Comparison of ENCODE assay signal across 8 cellular contexts in genomic region chr9:110048473-110048975, GRCh38.
DNase-seq lines count a peak whose midpoint lies in the region; ATAC-seq, FAIRE-seq and TF ChIP-seq lines count a peak whose summit lies in the region.

No MANE protein-coding gene starts in this region.

- H3K23me2 ChIP-seq in H1 (ENCODE audit: low read depth, low read length): peaks cover 16% of the 10 kb centered on the region

- ATAC-seq in GM18868 (IDR thresholded peaks at IDR 0.05; ENCODE audit: unreplicated experiment) (peak; percentile 83), HG03095 (IDR thresholded peaks at IDR 0.05; ENCODE audit: unreplicated experiment) (peak; percentile 76)
- peak; percentile 95 for ATAC-seq in activated CD8-positive, alpha-beta T cell treated with anti-CD3 and anti-CD28 coated beads, Interleukin-2, amount 10 ng/mL, durations not matched to agents 7 days and 5 days

- H3K56ac ChIP-seq in H1 (replicated peaks; ENCODE audit: insufficient read length, low read depth, low read length): peak overlapping the region; percentile 43

- peak overlapping the region; percentile 55 to 74 (median 61) for H3K9ac ChIP-seq in H1 (replicated peaks in 1 of 4; ENCODE audit: extremely low read depth in 1 of 4, low read depth in 3 of 4, low read length in 3 of 4)

- DNase-seq in AG04449 (ENCODE audit: low read depth, low spot score) (no peak), NCI-H748 treated with DMSO at 0.1 percent for 48 hours (lab: John Stamatoyannopoulos, UW) (peak; percentile 57), H1 (ENCODE audit: low read depth in 1 of 2, low spot score in 2 of 2) (peak; percentile 49 to 81), mesothelial cell of epicardium (ENCODE audit: low spot score in 2 of 2, unreplicated experiment in 2 of 2) (peak; percentile 70 to 77)
- peak; percentile 84 for DNase-seq in activated CD8-positive, alpha-beta T cell treated with anti-CD3 and anti-CD28 coated beads, Interleukin-2, amount 10 ng/mL, durations not matched to agents 7 days and 5 days
- peak; percentile 26 to 57 for DNase-seq in stimulated activated CD8-positive, alpha-beta memory T cell treated with anti-CD3 and anti-CD28 coated beads, Interleukin-2, amount 100 ng/mL, for 1 hour (ENCODE audit: low read depth in 2 of 2)

- H3K36me3 Mint-ChIP-seq in activated CD8-positive, alpha-beta T cell treated with anti-CD3 and anti-CD28 coated beads, Interleukin-2, amount 10 ng/mL, durations not matched to agents 7 days and 5 days (ENCODE audit: low read depth): peaks cover 15% of the 10 kb centered on the region
- peaks cover 1% of the 10 kb centered on the region for H3K36me3 Mint-ChIP-seq in mesothelial cell of epicardium

- H2AK5ac ChIP-seq in H1 (ENCODE audit: low read depth, low read length): peak overlapping the region; percentile 89

- H4K91ac ChIP-seq in H1 (replicated peaks; ENCODE audit: insufficient read length, low read length): peak overlapping the region; percentile 99

- peak overlapping the region; percentile 95 for H3K4me3 ChIP-seq in AG04449 (ENCODE audit: low read depth, low read length)
- peak overlapping the region; percentile 68 to 99 (median 86) for H3K4me3 ChIP-seq in H1 (ENCODE audit: extremely low read depth in 1 of 4, insufficient read depth in 2 of 4, low read depth in 3 of 4, low read length in 4 of 4)

- H3K23ac ChIP-seq in H1 (ENCODE audit: insufficient read length): no peak overlapping the region

- POLR2A ChIA-PET in AG04449 (lab: Yijun Ruan, JAX): interaction anchor here (0.7 to 2.1 kb wide), 5 partner anchors 17 to 73 kb away, joined by 3 to 8 read pairs (median 4); no protein-coding TSS in a partner anchor
- POLR2A ChIA-PET in activated CD8-positive, alpha-beta T cell treated with anti-CD3 and anti-CD28 coated beads, Interleukin-2, amount 10 ng/mL, durations not matched to agents 7 days and 5 days (lab: Charles Lee): interaction anchor here (0.6 to 5.9 kb wide), 4 partner anchors 69 to 105 kb away, joined by 3 to 56 read pairs (median 8); no protein-coding TSS in a partner anchor
- POLR2A ChIA-PET in H1 (lab: Charles Lee; ENCODE audit: partially characterized antibody): interaction anchor here (0.8 to 2.0 kb wide), 6 partner anchors 12 to 208 kb away, joined by 3 to 7 read pairs (median 4); partner anchors contain the start of gene TXN

- WGBS in H1 (ENCODE audit: extremely low coverage in 1 of 2, insufficient coverage in 1 of 2, insufficient read length in 1 of 2, insufficient replicate concordance in 2 of 2, low coverage in 1 of 2, low lambda C conversion rate in 2 of 2, missing lambda C conversion rate in 1 of 2), 2 experiments: 0% methylated on average over 10 of the region's 39 CpGs; no CpG with 5 or more reads in 1 of the 2 experiments

- FAIRE-seq in H1 (lab: Jason Lieb, UNC): no peak

- TF ChIP-seq CTCF in AG04449 (IDR thresholded peaks at IDR 0.05; ENCODE audit: insufficient read depth, low read length, missing control alignments) (no peak), H1 (IDR thresholded peaks at IDR 0.05; ENCODE audit: control extremely low read depth in 1 of 3, insufficient read depth in 1 of 3, low read depth in 1 of 3, low read length in 3 of 3) (no peak), mesothelial cell of epicardium (IDR thresholded peaks at IDR 0.05; ENCODE audit: unreplicated experiment) (no peak)

- H2AFZ ChIP-seq in H1 (ENCODE audit: low read length): peak overlapping the region; percentile 45; the same call in 1 of the 2 replicates

- peak overlapping the region; percentile 99 for H2BK12ac ChIP-seq in H1 (ENCODE audit: low read depth, low read length)

- no peak overlapping the region for H4K5ac ChIP-seq in H1 (ENCODE audit: insufficient read length, low read depth, low read length)

- peaks cover 5 to 8% of the 10 kb centered on the region in 2 experiments for H4K20me1 ChIP-seq in H1 (replicated peaks in 1 of 2; ENCODE audit: control insufficient read depth in 1 of 2, insufficient read depth in 2 of 2, low read length in 2 of 2)

- peaks cover 0 to 45% of the 10 kb centered on the region in 2 experiments; a peak in 3 of 4 replicates for H3K79me2 ChIP-seq in H1 (ENCODE audit: control insufficient read depth in 1 of 2, insufficient read depth in 2 of 2, low read length in 2 of 2)

- TF ChIP-seq POLR2A in H1 (IDR thresholded peaks at IDR 0.05; ENCODE audit: control extremely low read depth in 1 of 2, low read depth in 2 of 2, low read length in 2 of 2): peak in 1 of 2 experiments; percentile 24; a peak in 2 of 3 replicates

- H3K18ac ChIP-seq in H1 (ENCODE audit: extremely low read depth, low read length): peak overlapping the region; percentile 93

- H3K4me1 ChIP-seq in H1 (replicated peaks in 1 of 4; ENCODE audit: control insufficient read depth in 3 of 4, insufficient read depth in 4 of 4, low read length in 3 of 4): peaks cover 4 to 10% (median 7%) of the 10 kb centered on the region in 4 experiments; a peak in 6 of 7 replicates

- peak overlapping the region; percentile 100 for H3K14ac ChIP-seq in H1 (ENCODE audit: insufficient read length)

- H2BK5ac ChIP-seq in H1 (ENCODE audit: low read depth, low read length): peak overlapping the region; percentile 93

- no peaks in the 10 kb centered on the region; the same call in 1 of the 2 replicates for H3K79me1 ChIP-seq in H1 (ENCODE audit: low read depth, low read length)

- TF ChIP-seq EP300 in H1 (IDR thresholded peaks at IDR 0.05; ENCODE audit: borderline replicate concordance in 1 of 2, low read depth in 2 of 2, low read length in 2 of 2): no peak

- peak overlapping the region; percentile 99 to 100 for H3K4me2 ChIP-seq in H1 (ENCODE audit: insufficient read depth in 1 of 2, low read depth in 2 of 2, low read length in 2 of 2)

- peak overlapping the region; percentile 92 for H3K4ac ChIP-seq in H1 (replicated peaks; ENCODE audit: insufficient read length, low read depth, low read length)

- H3K27me3 ChIP-seq in H1 (replicated peaks in 1 of 4; ENCODE audit: control insufficient read depth in 3 of 4, extremely low read depth in 1 of 4, insufficient read depth in 3 of 4, low read length in 3 of 4): peaks cover 0 to 12% (median 7%) of the 10 kb centered on the region in 4 experiments; a peak in 4 of 7 replicates

- H3K4me3 Mint-ChIP-seq in activated CD8-positive, alpha-beta T cell treated with anti-CD3 and anti-CD28 coated beads, Interleukin-2, amount 10 ng/mL, durations not matched to agents 7 days and 5 days: peak overlapping the region; percentile 90
- H3K4me3 Mint-ChIP-seq in mesothelial cell of epicardium: peak overlapping the region; percentile 82

- CTCF ChIA-PET in AG04449 (lab: Yijun Ruan, JAX): interaction anchor here (1.7 to 1.9 kb wide), 2 partner anchors 142 to 145 kb away, joined by 4 to 9 read pairs; no protein-coding TSS in a partner anchor
- CTCF ChIA-PET in activated CD8-positive, alpha-beta T cell treated with anti-CD3 and anti-CD28 coated beads, Interleukin-2, amount 10 ng/mL, durations not matched to agents 7 days and 5 days (lab: Charles Lee): interaction anchor here (1.5 to 6.8 kb wide), 4 partner anchors 96 to 145 kb away, joined by 5 to 69 read pairs (median 11); no protein-coding TSS in a partner anchor
- CTCF ChIA-PET in H1 (lab: Charles Lee; ENCODE audit: partially characterized antibody): interaction anchor here (1.3 to 2.0 kb wide), 5 partner anchors 9 to 56 kb away, joined by 4 to 6 read pairs (median 5); no protein-coding TSS in a partner anchor

- H3K27ac Mint-ChIP-seq in activated CD8-positive, alpha-beta T cell treated with anti-CD3 and anti-CD28 coated beads, Interleukin-2, amount 10 ng/mL, durations not matched to agents 7 days and 5 days: peak overlapping the region; percentile 75
- H3K27ac Mint-ChIP-seq in mesothelial cell of epicardium: peak overlapping the region; percentile 62

- H2BK15ac ChIP-seq in H1 (ENCODE audit: low read length): peak overlapping the region; percentile 88; the same call in 1 of the 2 replicates

- H3K4me1 Mint-ChIP-seq in activated CD8-positive, alpha-beta T cell treated with anti-CD3 and anti-CD28 coated beads, Interleukin-2, amount 10 ng/mL, durations not matched to agents 7 days and 5 days (ENCODE audit: low read depth): peaks cover 48% of the 10 kb centered on the region
- peaks cover 20% of the 10 kb centered on the region for H3K4me1 Mint-ChIP-seq in mesothelial cell of epicardium

- H3K9me3 ChIP-seq in H1 (ENCODE audit: insufficient read depth in 2 of 2, low read depth in 1 of 2, low read length in 1 of 2): no peaks in the 10 kb centered on the region

- peak overlapping the region; percentile 95; the same call in 1 of the 2 replicates for H4K8ac ChIP-seq in H1 (ENCODE audit: extremely low read depth, insufficient read depth, low read length)

- no peak overlapping the region for H2BK120ac ChIP-seq in H1 (replicated peaks; ENCODE audit: low read depth, low read length)

- no peaks in the 10 kb centered on the region for H3K36me3 ChIP-seq in H1 (ENCODE audit: control insufficient read depth in 2 of 4, insufficient read depth in 4 of 4, low read length in 3 of 4)

- H2BK20ac ChIP-seq in H1 (ENCODE audit: low read length): peak overlapping the region; percentile 96; the same call in 1 of the 2 replicates

- no peak for TF ChIP-seq RAD21 in H1 (IDR thresholded peaks at IDR 0.05 in 1 of 2, conservative IDR thresholded peaks at IDR 0.05 in 1 of 2; ENCODE audit: low read depth in 2 of 2, low read length in 2 of 2)

- peaks cover 15% of the 10 kb centered on the region for H3K27me3 Mint-ChIP-seq in activated CD8-positive, alpha-beta T cell treated with anti-CD3 and anti-CD28 coated beads, Interleukin-2, amount 10 ng/mL, durations not matched to agents 7 days and 5 days (ENCODE audit: low read depth)
- H3K27me3 Mint-ChIP-seq in mesothelial cell of epicardium (ENCODE audit: low read depth): peaks cover 31% of the 10 kb centered on the region

- no peaks in the 10 kb centered on the region for H3K9me3 Mint-ChIP-seq in activated CD8-positive, alpha-beta T cell treated with anti-CD3 and anti-CD28 coated beads, Interleukin-2, amount 10 ng/mL, durations not matched to agents 7 days and 5 days (ENCODE audit: insufficient read depth)
- H3K9me3 Mint-ChIP-seq in mesothelial cell of epicardium: no peaks in the 10 kb centered on the region

- no peak overlapping the region for H3K27ac ChIP-seq in H1 (ENCODE audit: low read depth, low read length)

TF ChIP-seq in H1, 55 proteins besides CTCF, POLR2A, EP300 and RAD21 (continues in another document):
- TF ChIP-seq BRCA1 (IDR thresholded peaks at IDR 0.05; ENCODE audit: low read depth, low read length) (no peak), CHD2 (IDR thresholded peaks at IDR 0.05; ENCODE audit: low read length) (no peak), BCL11A (IDR thresholded peaks at IDR 0.05; ENCODE audit: low read depth in 2 of 2, low read length in 2 of 2) (no peak), NRF1 (IDR thresholded peaks at IDR 0.05; ENCODE audit: low read depth, low read length) (no peak), TEAD4 (IDR thresholded peaks at IDR 0.05; ENCODE audit: low read depth, low read length) (no peak), RXRA (IDR thresholded peaks at IDR 0.05; ENCODE audit: insufficient read depth, low read depth, low read length) (no peak), HDAC2 (IDR thresholded peaks at IDR 0.05; ENCODE audit: borderline replicate concordance in 1 of 2, low read depth in 2 of 2, low read length in 2 of 2) (peak in 1 of 2 experiments; percentile 73; a peak in 1 of 4 replicates), RFX5 (IDR thresholded peaks at IDR 0.05; ENCODE audit: borderline replicate concordance, low read depth, low read length) (no peak), ZNF274 (IDR thresholded peaks at IDR 0.05; ENCODE audit: borderline replicate concordance, extremely low read depth, low read length) (no peak)
